22 cellular contexts compared by ENCODE assay signal in the genomic region with DNA sequence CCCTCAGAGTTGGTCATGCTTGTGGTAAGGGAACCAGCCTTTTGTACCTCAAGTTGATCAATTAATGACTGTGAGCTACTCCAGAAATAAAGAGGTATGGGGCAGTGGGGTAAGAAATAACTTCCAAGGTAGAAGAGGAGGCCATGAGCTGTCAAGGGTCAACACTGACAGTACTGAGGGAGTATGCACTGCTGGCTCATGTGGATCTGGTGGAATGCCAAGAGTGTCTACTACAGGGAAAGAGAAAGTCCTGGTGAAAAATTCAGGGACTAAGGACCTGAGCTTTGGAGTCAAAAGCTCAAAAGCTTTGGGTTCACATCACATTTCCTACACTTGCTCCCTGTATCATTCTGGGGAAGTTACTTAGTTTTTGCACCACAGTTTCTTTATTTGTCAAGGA.
"Had no signal": no experiment of that assay in that cellular context is flagged by ENCODE, and none has a peak within 500 bp of the region (broad histone marks: within the 10 kb centered on the region; RNA-seq: fewer than 3 reads in every experiment).

No MANE protein-coding gene starts in this region.

- H3K4me3 ChIP-seq: tibial nerve, uterus had no signal

- H3K27ac Mint-ChIP-seq: activated naive CD4-positive, alpha-beta T cell treated with anti-CD3 and anti-CD28 coated beads, Interleukin-2, amount 10 ng/mL, durations not matched to agents 7 days and 5 days; activated naive CD8-positive, alpha-beta T cell treated with anti-CD3 and anti-CD28 coated beads, Interleukin-2, amount 50 U/mL, for 24 hours; dendritic cell treated with granulocyte-macrophage colony-stimulating factor and Interleukin-4, amounts not matched to agents 40 ng/mL and 50 ng/mL, for 4 days; memory B cell; naive thymus-derived CD8-positive, alpha-beta T cell had no signal

- H3K4me1 Mint-ChIP-seq: activated naive CD4-positive, alpha-beta T cell treated with anti-CD3 and anti-CD28 coated beads, Interleukin-2, amount 10 ng/mL, durations not matched to agents 7 days and 5 days; activated naive CD8-positive, alpha-beta T cell treated with anti-CD3 and anti-CD28 coated beads, Interleukin-2, amount 50 U/mL, for 24 hours; memory B cell; naive thymus-derived CD8-positive, alpha-beta T cell had no signal

- H3K27me3 ChIP-seq: tibial nerve, uterus had no signal

- H3K36me3 Mint-ChIP-seq: activated naive CD4-positive, alpha-beta T cell treated with anti-CD3 and anti-CD28 coated beads, Interleukin-2, amount 10 ng/mL, durations not matched to agents 7 days and 5 days; brain; memory B cell; naive thymus-derived CD8-positive, alpha-beta T cell had no signal

- DNase-seq: activated CD4-positive, alpha-beta T cell treated with anti-CD3 and anti-CD28 coated beads, Interleukin-2, amount 50 U/mL, for 1 hour; activated CD4-positive, CD25-positive, alpha-beta regulatory T cell treated with anti-CD3 and anti-CD28 coated beads, Interleukin-2, amount 50 U/mL, for 72 hours; activated CD8-positive, alpha-beta memory T cell treated with anti-CD3 and anti-CD28 coated beads, Interleukin-2, amount 50 U/mL, for 4 hours; activated effector memory CD4-positive, alpha-beta T cell treated with Interleukin-2 at 50 U/mL for 16 hours; activated naive CD4-positive, alpha-beta T cell treated with anti-CD3 and anti-CD28 coated beads, Interleukin-2, amount 10 ng/mL, durations not matched to agents 7 days and 5 days; activated naive CD8-positive, alpha-beta T cell treated with anti-CD3 and anti-CD28 coated beads, Interleukin-2, amount 50 U/mL, for 24 hours; activated T-cell treated with anti-CD3 and anti-CD28 coated beads, Interleukin-2, amount 50 U/mL, for 4 hours; anterior cingulate cortex; cerebellar nuclear complex; effector memory CD4-positive, alpha-beta T cell; head of caudate nucleus; kidney; naive thymus-derived CD8-positive, alpha-beta T cell; stimulated activated CD4-positive, alpha-beta T cell treated with anti-CD3 and anti-CD28 coated beads, Interleukin-2, amount 100 ng/mL, for 24 hours; stimulated activated naive CD8-positive, alpha-beta T cell treated with anti-CD3 and anti-CD28 coated beads, Interleukin-15, Interleukin-2, amounts not matched to agents 100 U/mL and 50 U/mL, for 24 hours; uterus had no signal

- H3K36me3 ChIP-seq: tibial nerve, uterus had no signal

- H3K27me3 Mint-ChIP-seq: activated naive CD4-positive, alpha-beta T cell treated with anti-CD3 and anti-CD28 coated beads, Interleukin-2, amount 10 ng/mL, durations not matched to agents 7 days and 5 days; dendritic cell treated with granulocyte-macrophage colony-stimulating factor and Interleukin-4, amounts not matched to agents 40 ng/mL and 50 ng/mL, for 4 days; memory B cell had no signal

- ATAC-seq: activated naive CD8-positive, alpha-beta T cell treated with anti-CD3 and anti-CD28 coated beads, Interleukin-2, amount 50 U/mL, for 24 hours; activated T-cell treated with anti-CD3 and anti-CD28 coated beads, Interleukin-2, amount 50 U/mL, for 4 hours; left lobe of liver; naive thymus-derived CD8-positive, alpha-beta T cell; stimulated activated naive CD8-positive, alpha-beta T cell treated with anti-CD3 and anti-CD28 coated beads, Interleukin-15, Interleukin-2, amounts not matched to agents 100 U/mL and 50 U/mL, for 24 hours had no signal

- H3K9me3 Mint-ChIP-seq: activated naive CD4-positive, alpha-beta T cell treated with anti-CD3 and anti-CD28 coated beads, Interleukin-2, amount 10 ng/mL, durations not matched to agents 7 days and 5 days had no signal

- H3K4me1 ChIP-seq: uterus had no signal

- H3K27ac ChIP-seq: uterus, VCaP had no signal

- H3K4me3 Mint-ChIP-seq: activated naive CD4-positive, alpha-beta T cell treated with anti-CD3 and anti-CD28 coated beads, Interleukin-2, amount 10 ng/mL, durations not matched to agents 7 days and 5 days; activated naive CD8-positive, alpha-beta T cell treated with anti-CD3 and anti-CD28 coated beads, Interleukin-2, amount 50 U/mL, for 24 hours; activated T-cell treated with anti-CD3 and anti-CD28 coated beads, Interleukin-2, amount 50 U/mL, for 4 hours; brain; dendritic cell treated with granulocyte-macrophage colony-stimulating factor and Interleukin-4, amounts not matched to agents 40 ng/mL and 50 ng/mL, for 4 days; memory B cell; naive thymus-derived CD8-positive, alpha-beta T cell had no signal

- H3K9me3 ChIP-seq: uterus had no signal
